ENCODE assay signal across 29 cellular contexts in the genomic region with DNA sequence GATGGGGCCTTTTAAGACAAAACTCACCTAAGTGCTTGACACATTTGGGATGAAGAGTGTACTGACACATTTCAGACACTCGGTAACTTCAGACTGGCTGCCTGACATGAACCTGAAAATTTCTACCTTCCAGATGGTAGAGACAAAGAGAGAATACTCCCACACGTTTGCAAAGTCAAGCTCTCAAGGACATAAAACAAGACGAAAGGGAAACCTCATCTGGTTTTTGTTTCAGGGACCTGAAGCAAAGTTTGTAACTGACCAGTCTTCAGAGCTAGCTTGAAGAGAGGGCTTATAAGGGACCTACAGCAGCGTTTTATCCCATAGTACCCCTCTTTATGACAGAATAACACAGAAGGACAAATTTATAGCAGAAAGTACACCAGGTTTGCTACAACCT.
"Had no signal": no experiment of that assay in that cellular context is flagged by ENCODE, and none has a peak within 500 bp of the region (broad histone marks: within the 10 kb centered on the region; RNA-seq: fewer than 3 reads in every experiment).

No MANE protein-coding gene starts in this region.

- H3K4me1 ChIP-seq: adrenal gland, body of pancreas, lower lobe of right lung, suprapubic skin, transverse colon had no signal

- H3K36me3 Mint-ChIP-seq: activated CD8-positive, alpha-beta memory T cell treated with anti-CD3 and anti-CD28 coated beads, Interleukin-2, amount 10 ng/mL, durations not matched to agents 7 days and 5 days; natural killer cell had no signal

- H3K9me3 Mint-ChIP-seq: activated T-cell treated with anti-CD3 and anti-CD28 coated beads, Interleukin-2, amount 50 U/mL, for 72 hours; effector memory CD8-positive, alpha-beta T cell; natural killer cell had no signal

- H3K4me3 ChIP-seq: adrenal gland, body of pancreas, coronary artery, dorsolateral prefrontal cortex, lower lobe of right lung, suprapubic skin, transverse colon had no signal

- FAIRE-seq: endothelial cell of umbilical vein had no signal

- H3K27ac ChIP-seq: adrenal gland, body of pancreas, coronary artery, dorsolateral prefrontal cortex, lower lobe of right lung, suprapubic skin, transverse colon had no signal

- H3K4me3 Mint-ChIP-seq: activated B cell treated with CpG ODN at 0.5 μM for 24 hours; activated CD8-positive, alpha-beta memory T cell treated with anti-CD3 and anti-CD28 coated beads, Interleukin-2, amount 10 ng/mL, durations not matched to agents 7 days and 5 days; activated CD8-positive, alpha-beta T cell treated with anti-CD3 and anti-CD28 coated beads for 36 hours; activated naive CD4-positive, alpha-beta T cell treated with anti-CD3 and anti-CD28 coated beads for 36 hours; activated naive CD8-positive, alpha-beta T cell treated with anti-CD3 and anti-CD28 coated beads for 36 hours; activated T-cell treated with anti-CD3 and anti-CD28 coated beads, Interleukin-2, amount 50 U/mL, for 72 hours; effector memory CD8-positive, alpha-beta T cell; natural killer cell had no signal

- H3K4me1 Mint-ChIP-seq: activated B cell treated with CpG ODN at 0.5 μM for 24 hours; activated CD8-positive, alpha-beta memory T cell treated with anti-CD3 and anti-CD28 coated beads, Interleukin-2, amount 10 ng/mL, durations not matched to agents 7 days and 5 days; activated naive CD8-positive, alpha-beta T cell treated with anti-CD3 and anti-CD28 coated beads for 36 hours; natural killer cell had no signal

- H3K9me3 ChIP-seq: adrenal gland, lower lobe of right lung had no signal

- H3K27ac Mint-ChIP-seq: activated B cell treated with CpG ODN at 0.5 μM for 24 hours; activated CD8-positive, alpha-beta memory T cell treated with anti-CD3 and anti-CD28 coated beads, Interleukin-2, amount 10 ng/mL, durations not matched to agents 7 days and 5 days; activated CD8-positive, alpha-beta T cell treated with anti-CD3 and anti-CD28 coated beads for 36 hours; activated naive CD4-positive, alpha-beta T cell treated with anti-CD3 and anti-CD28 coated beads for 36 hours; activated naive CD8-positive, alpha-beta T cell treated with anti-CD3 and anti-CD28 coated beads for 36 hours; activated T-cell treated with anti-CD3 and anti-CD28 coated beads, Interleukin-2, amount 50 U/mL, for 72 hours; effector memory CD8-positive, alpha-beta T cell; natural killer cell had no signal

- H3K27me3 ChIP-seq: adrenal gland, body of pancreas, dorsolateral prefrontal cortex, suprapubic skin, transverse colon had no signal

- H3K27me3 Mint-ChIP-seq: activated B cell treated with CpG ODN at 0.5 μM for 24 hours; activated CD8-positive, alpha-beta T cell treated with anti-CD3 and anti-CD28 coated beads for 36 hours; activated naive CD8-positive, alpha-beta T cell treated with anti-CD3 and anti-CD28 coated beads for 36 hours had no signal

- DNase-seq: activated B cell treated with CpG ODN at 0.5 μM for 24 hours; activated CD4-positive, alpha-beta T cell treated with anti-CD3 and anti-CD28 coated beads, Interleukin-2, amount 50 U/mL, for 1 hour; activated CD8-positive, alpha-beta memory T cell treated with anti-CD3 and anti-CD28 coated beads, Interleukin-2, amount 10 ng/mL, durations not matched to agents 7 days and 5 days; activated CD8-positive, alpha-beta T cell treated with anti-CD3 and anti-CD28 coated beads for 36 hours; activated effector memory CD4-positive, alpha-beta T cell treated with Interleukin-2 at 50 U/mL for 16 hours; activated naive CD4-positive, alpha-beta T cell treated with anti-CD3 and anti-CD28 coated beads for 36 hours; activated naive CD8-positive, alpha-beta T cell treated with anti-CD3 and anti-CD28 coated beads for 36 hours; activated T-cell treated with anti-CD3 and anti-CD28 coated beads, Interleukin-2, amount 50 U/mL, for 72 hours; adrenal gland; aorta; body of pancreas; dorsolateral prefrontal cortex; effector memory CD8-positive, alpha-beta T cell; foreskin fibroblast; head of caudate nucleus; hippocampal formation; lower lobe of right lung; mesenchymal stem cell; natural killer cell; posterior cingulate gyrus; right cardiac atrium; stimulated activated CD4-positive, alpha-beta T cell treated with anti-CD3 and anti-CD28 coated beads, Interleukin-15, amount 100 ng/mL, for 24 hours; stimulated activated CD4-positive, alpha-beta T cell treated with anti-CD3 and anti-CD28 coated beads, Interleukin-2, amount 100 ng/mL, for 24 hours; stimulated activated naive CD4-positive, alpha-beta T cell; T-helper 2 cell; transverse colon had no signal

- H3K36me3 ChIP-seq: adrenal gland, lower lobe of right lung, suprapubic skin, transverse colon had no signal
